In the genomic region with DNA sequence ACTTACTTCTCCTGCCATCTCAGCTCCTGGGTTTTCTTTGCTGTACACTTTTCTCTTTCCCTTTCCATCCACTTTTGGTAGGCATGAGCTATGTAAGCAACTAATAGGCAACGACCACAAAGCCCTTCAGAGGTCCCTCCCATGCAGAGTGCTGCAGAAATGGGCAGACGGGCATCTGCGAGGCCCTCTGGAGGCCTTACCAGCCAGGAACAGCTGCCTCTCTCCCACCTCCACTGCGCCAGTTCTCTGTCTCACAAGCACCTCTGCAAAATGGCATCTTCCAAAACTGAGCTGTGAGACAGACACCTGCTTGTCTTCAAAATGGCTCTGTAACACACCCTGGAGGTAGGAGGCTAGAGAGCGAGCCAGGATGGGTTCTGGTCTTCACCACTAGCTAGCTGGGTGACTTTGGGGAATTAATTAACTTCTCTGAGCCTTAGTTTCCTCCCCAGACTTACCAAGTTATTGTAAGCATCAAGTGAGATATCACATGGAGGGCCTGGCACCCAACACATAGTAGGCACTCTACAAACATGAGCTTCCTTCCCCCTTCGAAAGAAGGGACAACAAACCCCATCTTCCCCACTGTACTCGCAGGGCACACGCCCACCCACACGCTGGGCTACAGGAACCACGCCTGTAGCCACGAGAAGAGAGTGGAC, we compare ENCODE assay signal across 1 cellular context.
TF ChIP-seq lines count a peak whose summit lies in the region.

No MANE protein-coding gene starts in this region.

TF ChIP-seq in GM12878, 131 proteins besides CTCF, POLR2A, EP300 and RAD21:
- TF ChIP-seq CHD4 (IDR thresholded peaks at IDR 0.05) (no peak), SMC3 (IDR thresholded peaks at IDR 0.05; ENCODE audit: borderline replicate concordance, low read length) (peak; percentile 7; the same call in 1 of the 2 replicates)
TF ChIP-seq in GM12878: peak in this region for 1.
